ENCODE assay signal across 18 cellular contexts in the genomic region with DNA sequence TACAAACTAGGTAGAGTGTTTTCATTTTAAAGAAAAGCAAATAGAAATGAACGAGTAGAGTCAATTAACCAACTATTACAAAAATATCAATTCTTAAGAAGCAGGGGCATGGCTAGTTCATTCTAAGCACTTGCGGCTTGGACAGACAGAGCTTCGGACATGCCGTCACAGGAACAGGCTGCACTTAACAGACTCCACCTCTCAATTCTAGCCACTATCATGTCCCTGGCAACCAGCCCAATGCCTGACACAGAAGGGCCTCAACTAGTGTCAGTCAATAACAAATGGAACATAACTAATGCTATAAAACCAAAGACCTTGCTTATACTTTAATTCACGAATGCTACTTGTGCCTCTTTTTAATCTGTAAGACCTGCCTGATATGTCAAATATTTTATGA.
DNase-seq lines count a peak whose midpoint lies in the region; ATAC-seq and TF ChIP-seq lines count a peak whose summit lies in the region.
"Had no signal": no experiment of that assay in that cellular context is flagged by ENCODE, and none has a peak within 500 bp of the region (broad histone marks: within the 10 kb centered on the region; RNA-seq: fewer than 3 reads in every experiment).

No MANE protein-coding gene starts in this region.

- ATAC-seq in Right ventricle myocardium inferior, result peak; percentile 42
- peak in 1 of 2 donors; percentile 54 for ATAC-seq in left cardiac atrium
- no peak for ATAC-seq in HG02763 (IDR thresholded peaks at IDR 0.05; ENCODE audit: unreplicated experiment)
- ATAC-seq in GM21390 (IDR thresholded peaks at IDR 0.05; ENCODE audit: unreplicated experiment), result no peak
- ATAC-seq: HCT116, HepG2 had no signal

- no peak for TF ChIP-seq CTCF in right atrium auricular region (IDR thresholded peaks at IDR 0.05)

- DNase-seq in Right ventricle myocardium inferior (ENCODE audit: missing footprints), result peak; percentile 66
- no peak for DNase-seq in right atrium auricular region (ENCODE audit: low spot score)
- peak; percentile 10 for DNase-seq in dermis blood vessel endothelial cell
- peak; percentile 50 for DNase-seq in left cardiac atrium
- DNase-seq in iPS-NIHi7 (ENCODE audit: extremely low spot score), result no peak
- DNase-seq: 8988T; CD4-positive, alpha-beta memory T cell; DMS153; DMS79; GDM1; GOT3; H7; HFFc6 had no signal

- intact Hi-C loops in Right ventricle myocardium inferior (cut with DNase I) (no loop called here), left cardiac atrium (cut with DNase I) (no loop called here)

- H3K36me3 ChIP-seq in right atrium auricular region, result no peaks in the 10 kb centered on the region
- H3K36me3 ChIP-seq: BLaER1 had no signal

- no peak overlapping the region for H3K4me3 ChIP-seq in right atrium auricular region
- H3K4me3 ChIP-seq: BLaER1 had no signal

- H3K27me3 ChIP-seq in right atrium auricular region, result no peaks in the 10 kb centered on the region
- H3K27me3 ChIP-seq: BLaER1 had no signal

- H3K9me3 ChIP-seq in right atrium auricular region, result no peaks in the 10 kb centered on the region

- H3K4me1 ChIP-seq in right atrium auricular region, result no peaks in the 10 kb centered on the region
- H3K4me1 ChIP-seq: BLaER1 had no signal

- no peak overlapping the region for H3K27ac ChIP-seq in right atrium auricular region
- H3K27ac ChIP-seq: BLaER1 had no signal

Comparison
In these comparisons a context has a peak if more than half of its experiments do, and no peak if none do; other contexts are left out.
1. DNase-seq: peak in Right ventricle myocardium inferior (single experiment), dermis blood vessel endothelial cell (single experiment) and left cardiac atrium (single experiment); none in right atrium auricular region (single experiment) and iPS-NIHi7 (single experiment).